Comparison of ENCODE assay signal across 13 cellular contexts in the genomic region with DNA sequence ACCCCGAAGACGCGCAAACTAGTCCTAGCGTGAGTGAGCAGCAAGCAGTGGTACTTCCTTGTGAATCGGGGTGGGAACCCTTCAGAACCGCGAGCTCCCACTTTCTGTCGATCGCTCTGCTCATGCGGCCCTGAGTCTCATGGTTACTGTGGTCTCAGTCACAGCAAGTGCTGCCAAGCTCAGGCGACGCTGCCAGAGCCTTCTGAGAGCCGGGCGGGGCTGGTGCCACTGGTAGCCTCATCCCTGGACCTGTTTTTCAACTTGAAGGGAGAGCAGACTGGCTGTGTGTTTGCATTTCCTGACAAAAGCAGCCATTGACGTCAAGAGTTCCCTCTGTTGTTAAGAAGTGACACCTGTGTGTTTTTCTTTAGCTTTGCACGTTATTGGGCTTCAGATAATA. TPM values are rescaled to one million over a fixed set of nuclear protein-coding genes. Genes with fewer than 3 reads are reported as not detected.
DNase-seq lines count a peak whose midpoint lies in the region; ATAC-seq lines count a peak whose summit lies in the region.
"Had no signal": no experiment of that assay in that cellular context is flagged by ENCODE, and none has a peak within 500 bp of the region (broad histone marks: within the 10 kb centered on the region; RNA-seq: fewer than 3 reads in every experiment).

No MANE protein-coding gene starts in this region.

- ATAC-seq in GM21367 (IDR thresholded peaks at IDR 0.05; ENCODE audit: unreplicated experiment), result no peak
- no peak for ATAC-seq in HG02973 (IDR thresholded peaks at IDR 0.05; ENCODE audit: unreplicated experiment)

- no peaks in the 10 kb centered on the region for H3K9me3 ChIP-seq in skeletal muscle tissue (ENCODE audit: control insufficient read depth in 3 of 3, low read length in 3 of 3)

- H3K4me3 ChIP-seq in skeletal muscle tissue (ENCODE audit: low read length in 3 of 3), result peak overlapping the region in 2 of 3 donors; percentile 28 to 54
- H3K4me3 ChIP-seq: neural progenitor cell had no signal

- DNase-seq in LoVo (ENCODE audit: low spot score) (peak; percentile 34), caudate nucleus (lab: John Stamatoyannopoulos, UW) (peak in 56 of 61 donors; percentile 11 to 80 (median 47)), hypothalamus (lab: John Stamatoyannopoulos, UW) (peak in 42 of 51 donors; percentile 18 to 89 (median 64)), OCI-M1 (lab: John Stamatoyannopoulos, UW) (no peak), NOMO-1 treated with DMSO at 0.1 percent for 48 hours (lab: John Stamatoyannopoulos, UW; ENCODE audit: unreplicated experiment) (no peak)
- DNase-seq: activated CD4-positive, alpha-beta T cell treated with anti-CD3 and anti-CD28 coated beads, Interleukin-2, amount 10 ng/mL, durations not matched to agents 24 days and 14 days; activated effector memory CD4-positive, alpha-beta T cell treated with Interleukin-2 at 50 U/mL for 16 hours; kidney; MV-4-11 had no signal

- peaks cover 27 to 38% (median 38%) of the 10 kb centered on the region in 3 donors for H3K4me1 ChIP-seq in skeletal muscle tissue (ENCODE audit: control insufficient read depth in 3 of 3, insufficient read depth in 3 of 3, low read length in 3 of 3)
- H3K4me1 ChIP-seq: neural progenitor cell had no signal

- H3K27me3 ChIP-seq in skeletal muscle tissue (ENCODE audit: control insufficient read depth in 3 of 3, insufficient read depth in 3 of 3, low read length in 3 of 3), result no peaks in the 10 kb centered on the region
- H3K27me3 ChIP-seq: neural progenitor cell had no signal

- H3K36me3 ChIP-seq in skeletal muscle tissue (ENCODE audit: control insufficient read depth in 3 of 3, insufficient read depth in 3 of 3, low read length in 3 of 3), result peaks cover 0 to 9% (median 5%) of the 10 kb centered on the region in 3 donors

- H3K27ac ChIP-seq in caudate nucleus (ENCODE audit: low read depth, low read length), result peak overlapping the region; percentile 41
- peak overlapping the region; percentile 66 for H3K27ac ChIP-seq in skeletal muscle tissue (ENCODE audit: low read depth, low read length)
- H3K27ac ChIP-seq: neural progenitor cell had no signal

- H3K9ac ChIP-seq in skeletal muscle tissue (ENCODE audit: low read depth in 1 of 3, low read length in 3 of 3), result peak overlapping the region; percentile 34 to 76 (median 46)
- H3K9ac ChIP-seq: neural progenitor cell had no signal

RNA-seq across cellular contexts. Expression of a gene that starts 32.9 kb away (rescaled TPM):
- total RNA-seq in skeletal muscle tissue, result not detected

Comparison
In these comparisons a context has a peak if more than half of its experiments do, and no peak if none do; other contexts are left out.
1. DNase-seq: peak in LoVo (single experiment), caudate nucleus (56 of 61) and hypothalamus (42 of 51); none in OCI-M1 (single experiment) and NOMO-1 treated with DMSO at 0.1 percent for 48 hours (single experiment).